In the genomic region with DNA sequence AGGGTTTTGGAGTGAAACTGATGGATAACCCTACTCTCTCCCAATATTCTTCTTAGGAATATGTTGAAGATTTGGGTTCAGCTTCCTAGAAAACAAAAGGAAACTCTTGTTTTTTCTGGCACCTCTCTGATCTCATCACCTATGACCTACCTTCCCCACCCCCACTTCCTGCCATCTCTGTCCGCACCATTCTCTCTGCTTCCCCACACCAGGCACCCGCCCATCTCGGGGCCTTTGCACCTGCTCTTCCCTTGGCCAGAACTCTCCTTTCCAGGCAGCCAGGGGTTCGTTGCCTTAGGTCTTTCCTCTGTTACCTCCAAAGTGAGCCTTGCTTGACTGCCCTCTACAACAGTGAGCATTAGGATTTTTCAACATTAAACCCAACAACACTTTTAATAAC, we compare ENCODE assay signal across 31 cellular contexts.
"Had no signal": no experiment of that assay in that cellular context is flagged by ENCODE, and none has a peak within 500 bp of the region (broad histone marks: within the 10 kb centered on the region; RNA-seq: fewer than 3 reads in every experiment).

No MANE protein-coding gene starts in this region.

- H3K27ac Mint-ChIP-seq: activated CD4-positive, alpha-beta T cell treated with anti-CD3 and anti-CD28 coated beads, Interleukin-2, amount 10 ng/mL, durations not matched to agents 24 days and 14 days; activated naive CD4-positive, alpha-beta T cell treated with anti-CD3 and anti-CD28 coated beads, Interleukin-2, amount 50 U/mL, for 24 hours; activated T-helper 17 cell treated with anti-CD3 and anti-CD28 coated beads, Interleukin-2, amount 50 U/mL, for 72 hours; T-cell had no signal

- H3K4me3 ChIP-seq: PC-9 had no signal

- H3K27me3 ChIP-seq: brain microvascular endothelial cell had no signal

- H3K27ac ChIP-seq: brain microvascular endothelial cell, PC-9, RWPE1, WERI-Rb-1 had no signal

- H3K9me3 Mint-ChIP-seq: activated naive CD4-positive, alpha-beta T cell treated with anti-CD3 and anti-CD28 coated beads, Interleukin-2, amount 50 U/mL, for 24 hours had no signal

- FAIRE-seq: RCC 7860 had no signal

- H2AFZ ChIP-seq: PC-9 had no signal

- H3K4me3 Mint-ChIP-seq: activated CD4-positive, alpha-beta T cell treated with anti-CD3 and anti-CD28 coated beads, Interleukin-2, amount 10 ng/mL, durations not matched to agents 24 days and 14 days; activated naive CD4-positive, alpha-beta T cell treated with anti-CD3 and anti-CD28 coated beads, Interleukin-2, amount 50 U/mL, for 24 hours; activated T-helper 17 cell treated with anti-CD3 and anti-CD28 coated beads, Interleukin-2, amount 50 U/mL, for 72 hours; T-cell had no signal

- H3K27me3 Mint-ChIP-seq: activated T-helper 17 cell treated with anti-CD3 and anti-CD28 coated beads, Interleukin-2, amount 50 U/mL, for 72 hours had no signal

- DNase-seq: activated CD4-positive, alpha-beta T cell treated with anti-CD3 and anti-CD28 coated beads, Interleukin-2, amount 10 ng/mL, durations not matched to agents 24 days and 14 days; activated CD4-positive, alpha-beta T cell treated with anti-CD3 and anti-CD28 coated beads, Interleukin-2, amount 50 U/mL, for 4 hours; activated CD8-positive, alpha-beta memory T cell treated with anti-CD3 and anti-CD28 coated beads, Interleukin-2, amount 50 U/mL, for 4 hours; activated effector memory CD4-positive, alpha-beta T cell treated with anti-CD3 and anti-CD28 coated beads, Interleukin-2, amount 50 U/mL, for 16 hours; activated naive CD4-positive, alpha-beta T cell; activated T-cell treated with anti-CD3 and anti-CD28 coated beads, Interleukin-2, amount 50 U/mL, for 48 hours; amniotic stem cell; aorta; brain microvascular endothelial cell; central memory CD4-positive, alpha-beta T cell; Kasumi-1; KBM-7; MM.1S; NCI-H1092; NCI-H1436 treated with DMSO at 0.1 percent for 48 hours; NCI-H1694 treated with DMSO at 0.1 percent for 48 hours; NCI-H2029; NCI-H510A; NCI-H526; NCI-H748 treated with DMSO at 0.1 percent for 48 hours; PC-9; SIG-M5; T-cell; T1000; WERI-Rb-1 had no signal

- ATAC-seq: activated T-helper 17 cell treated with anti-CD3 and anti-CD28 coated beads, Interleukin-2, amount 50 U/mL, for 72 hours; Right ventricle myocardium inferior; SK-N-SH treated with all-trans-retinoic acid at 6 μM for 48 hours; T-cell had no signal

- H3K4me2 ChIP-seq: PC-9 had no signal

- H3K36me3 ChIP-seq: brain microvascular endothelial cell, WERI-Rb-1 had no signal

- H3K4me1 Mint-ChIP-seq: activated T-helper 17 cell treated with anti-CD3 and anti-CD28 coated beads, Interleukin-2, amount 50 U/mL, for 72 hours had no signal
